15 cellular contexts compared by ENCODE assay signal in genomic region chr12:47901285-47902093, GRCh38. TPM values are rescaled to one million over a fixed set of nuclear protein-coding genes. Genes with fewer than 3 reads are reported as not detected.
DNase-seq lines count a peak whose midpoint lies in the region; ATAC-seq and TF ChIP-seq lines count a peak whose summit lies in the region.
"Had no signal": no experiment of that assay in that cellular context is flagged by ENCODE, and none has a peak within 500 bp of the region (broad histone marks: within the 10 kb centered on the region; RNA-seq: fewer than 3 reads in every experiment).

No MANE protein-coding gene starts in this region.

- no peaks in the 10 kb centered on the region for H4K20me1 ChIP-seq in mammary epithelial cell (ENCODE audit: insufficient read depth, low read length)

- TF ChIP-seq CTCF in mammary epithelial cell (conservative IDR thresholded peaks at IDR 0.05 in 1 of 2, IDR thresholded peaks at IDR 0.05 in 1 of 2; ENCODE audit: extremely low read depth in 1 of 2, insufficient read depth in 1 of 2, low read depth in 1 of 2, low read length in 2 of 2) (no peak), WTC11 (IDR thresholded peaks at IDR 0.05) (no peak)

- H3K27ac ChIP-seq in mammary epithelial cell (ENCODE audit: insufficient read depth, low read depth, low read length) (peak overlapping the region; percentile 36), skin epidermis (peak overlapping the region in 12 of 21 experiments; percentile 1 to 87 (median 42))
- H3K27ac ChIP-seq: A549, thoracic aorta had no signal

- dilution Hi-C loops in mammary epithelial cell (cut with HindIII; ENCODE audit: low sequenced_read_pairs) = no loop called here

- H3K27me3 ChIP-seq in mammary epithelial cell (ENCODE audit: insufficient read depth, low read length) = no peaks in the 10 kb centered on the region

- H2AFZ ChIP-seq in mammary epithelial cell (ENCODE audit: low read depth, low read length) = no peak overlapping the region

- H3K9me3 ChIP-seq in mammary epithelial cell (replicated peaks; ENCODE audit: insufficient read depth, low read length) = no peaks in the 10 kb centered on the region
- H3K9me3 ChIP-seq: A549, thoracic aorta had no signal

- H3K9ac ChIP-seq in mammary epithelial cell (ENCODE audit: insufficient read depth, low read length) = peak overlapping the region; percentile 16

- peaks cover 63% of the 10 kb centered on the region for H3K4me1 Mint-ChIP-seq in activated CD4-positive, alpha-beta T cell treated with anti-CD3 and anti-CD28 coated beads for 36 hours
- H3K4me1 Mint-ChIP-seq in WTC11 = peaks cover 20% of the 10 kb centered on the region

- intact Hi-C loops in activated CD4-positive, alpha-beta T cell treated with anti-CD3 and anti-CD28 coated beads for 36 hours (cut with DNase I, micrococcal nuclease) = loop anchor here in 1 of 2 experiments (5.0 kb wide), 2 partner anchors 39 to 89 kb away; no protein-coding TSS in a partner anchor
- intact Hi-C loops in mammary epithelial cell (cut with micrococcal nuclease) = loop anchor here (5.0 kb wide), 1 partner anchor 184 kb away; no protein-coding TSS in a partner anchor

- in situ Hi-C loops in mammary epithelial cell (cut with MboI; ENCODE audit: low sequenced_read_pairs in 2 of 2) = loop anchor here in 1 of 2 donors (5.0 kb wide), 1 partner anchor 46 kb away; no protein-coding TSS in a partner anchor

- H3K9me3 Mint-ChIP-seq in activated CD4-positive, alpha-beta T cell treated with anti-CD3 and anti-CD28 coated beads for 36 hours (ENCODE audit: low read depth) = no peaks in the 10 kb centered on the region
- no peaks in the 10 kb centered on the region for H3K9me3 Mint-ChIP-seq in WTC11
- H3K9me3 Mint-ChIP-seq: central memory CD8-positive, alpha-beta T cell had no signal

- ATAC-seq in activated CD4-positive, alpha-beta T cell treated with anti-CD3 and anti-CD28 coated beads for 36 hours = no peak
- no peak for ATAC-seq in WTC11
- ATAC-seq in HG03039 (IDR thresholded peaks at IDR 0.05; ENCODE audit: unreplicated experiment) = no peak
- ATAC-seq: A549, right cardiac atrium had no signal

- no TSS peak for BruUV-seq in mammary epithelial cell (replicated peaks; lab: Mats Ljungman, UMichigan)

- H3K4me2 ChIP-seq in mammary epithelial cell (ENCODE audit: insufficient read depth, low read depth, low read length) = peak overlapping the region; percentile 79
- H3K4me2 ChIP-seq: A549 had no signal

- 81% methylated on average over 10 of the region's 11 CpGs for WGBS in mammary epithelial cell (ENCODE audit: low coverage, missing lambda C conversion rate)

- H3K4me3 ChIP-seq in mammary epithelial cell (replicated peaks in 1 of 3; ENCODE audit: insufficient read depth in 1 of 3, low read depth in 2 of 3, low read length in 3 of 3) (peak overlapping the region in 1 of 3 experiments; percentile 17), skin epidermis (peak overlapping the region in 2 of 7 experiments; percentile 13 to 70)
- H3K4me3 ChIP-seq: A549, thoracic aorta had no signal

- DNase-seq in activated CD4-positive, alpha-beta T cell treated with anti-CD3 and anti-CD28 coated beads for 36 hours = no peak
- DNase-seq in activated CD4-positive, alpha-beta T cell treated with anti-CD3 and anti-CD28 coated beads for 48 hours = no peak
- DNase-seq in NOMO-1 (lab: John Stamatoyannopoulos, UW; ENCODE audit: unreplicated experiment in 2 of 2) (peak; percentile 39 to 61), mammary epithelial cell (no peak), COLO668 (lab: John Stamatoyannopoulos, UW; ENCODE audit: unreplicated experiment) (no peak), WTC11 (ENCODE audit: low spot score) (no peak)
- DNase-seq: activated gamma-delta T cell, DMS79 treated with DMSO at 0.1 percent for 48 hours, GOT3, right cardiac atrium had no signal

- peak overlapping the region; percentile 94 for H3K4me3 Mint-ChIP-seq in activated CD4-positive, alpha-beta T cell treated with anti-CD3 and anti-CD28 coated beads for 36 hours
- H3K4me3 Mint-ChIP-seq in WTC11 = no peak overlapping the region
- H3K4me3 Mint-ChIP-seq: central memory CD8-positive, alpha-beta T cell had no signal

- H3K4me1 ChIP-seq in mammary epithelial cell (ENCODE audit: insufficient read depth, low read length) = peaks cover 69% of the 10 kb centered on the region

- peaks cover 69% of the 10 kb centered on the region for H3K36me3 Mint-ChIP-seq in activated CD4-positive, alpha-beta T cell treated with anti-CD3 and anti-CD28 coated beads for 36 hours (ENCODE audit: low read depth)
- no peaks in the 10 kb centered on the region for H3K36me3 Mint-ChIP-seq in WTC11

- POLR2A ChIA-PET in activated CD4-positive, alpha-beta T cell treated with anti-CD3 and anti-CD28 coated beads for 36 hours (lab: Charles Lee) = no interaction called here
- POLR2A ChIA-PET in WTC11 (lab: Charles Lee) = no interaction called here

- peaks cover 9% of the 10 kb centered on the region for H3K36me3 ChIP-seq in mammary epithelial cell (ENCODE audit: insufficient read depth, low read length)
- H3K36me3 ChIP-seq: thoracic aorta had no signal

- H3K27ac Mint-ChIP-seq in activated CD4-positive, alpha-beta T cell treated with anti-CD3 and anti-CD28 coated beads for 36 hours = peak overlapping the region; percentile 34
- no peak overlapping the region for H3K27ac Mint-ChIP-seq in WTC11

- H3K27me3 Mint-ChIP-seq in activated CD4-positive, alpha-beta T cell treated with anti-CD3 and anti-CD28 coated beads for 36 hours = peaks cover 8% of the 10 kb centered on the region
- H3K27me3 Mint-ChIP-seq in WTC11 (ENCODE audit: low read depth) = peaks cover 76% of the 10 kb centered on the region
- H3K27me3 Mint-ChIP-seq: central memory CD8-positive, alpha-beta T cell had no signal

- peaks cover 82% of the 10 kb centered on the region for H3K79me2 ChIP-seq in mammary epithelial cell (ENCODE audit: insufficient read depth, low read length)

- CTCF ChIA-PET in activated CD4-positive, alpha-beta T cell treated with anti-CD3 and anti-CD28 coated beads for 36 hours (lab: Charles Lee) = interaction anchor here (0.6 to 0.7 kb wide), 3 partner anchors 38 to 325 kb away, joined by 3 to 4 read pairs (median 3); no protein-coding TSS in a partner anchor
- CTCF ChIA-PET in mammary epithelial cell (lab: Charles Lee; ENCODE audit: low non-redundant PET) = no interaction called here
- CTCF ChIA-PET in WTC11 (lab: Charles Lee) = interaction anchor here (2.8 kb wide), 1 partner anchor 48 kb away, joined by 16 read pairs; no protein-coding TSS in a partner anchor

TF ChIP-seq in WTC11, 78 proteins besides CTCF, POLR2A, EP300 and RAD21 (continues in another document):
- TF ChIP-seq E2F4 (CRISPR knock-in tag; IDR thresholded peaks at IDR 0.05; ENCODE audit: borderline replicate concordance, low read depth) (no peak), ESRRA (CRISPR knock-in tag; IDR thresholded peaks at IDR 0.05; ENCODE audit: borderline replicate concordance) (no peak), ZNF425 (CRISPR knock-in tag; conservative IDR thresholded peaks at IDR 0.05) (no peak), CBFB (CRISPR knock-in tag; IDR thresholded peaks at IDR 0.05; ENCODE audit: low read depth) (no peak), ATF2 (CRISPR knock-in tag; IDR thresholded peaks at IDR 0.05; ENCODE audit: borderline replicate concordance, low read depth) (no peak)

RNA-seq across cellular contexts. Expression of gene VDR, which starts 3.3 kb away (rescaled TPM):
- 100 to 1,000 TPM; 108 to 124 TPM for total RNA-seq in activated CD4-positive, alpha-beta T cell treated with anti-CD3 and anti-CD28 coated beads for 36 hours
- total RNA-seq in mammary epithelial cell (10 to 100 TPM; 71.8 to 89.5 TPM), WTC11 (2021) (0.76 to 1.3 TPM (median 0.76 TPM) in 3 replicates)
- 105 TPM for polyA plus RNA-seq in mammary epithelial cell
- polyA minus RNA-seq in mammary epithelial cell = 129 TPM

Comparison
In these comparisons a context has a peak if more than half of its experiments do, and no peak if none do; other contexts are left out.
1. DNase-seq: peak in NOMO-1 (2 of 2); none in activated CD4-positive, alpha-beta T cell treated with anti-CD3 and anti-CD28 coated beads for 36 hours (single experiment), activated CD4-positive, alpha-beta T cell treated with anti-CD3 and anti-CD28 coated beads for 48 hours (single experiment), mammary epithelial cell (single experiment), COLO668 (single experiment) and WTC11 (single experiment).
2. RNA of gene VDR, which starts 3.3 kb away (total RNA-seq): 108 to 124 TPM in activated CD4-positive, alpha-beta T cell treated with anti-CD3 and anti-CD28 coated beads for 36 hours and 71.8 to 89.5 TPM in mammary epithelial cell; 0.76 to 1.3 TPM in WTC11; every median in the first group is over 10 times any median in the second.